1 cellular context compared by ENCODE assay signal in genomic region chr20:10478930-10479329, GRCh38.
TF ChIP-seq lines count a peak whose summit lies in the region.

No MANE protein-coding gene starts in this region.

TF ChIP-seq in H1, 55 proteins besides CTCF, POLR2A, EP300 and RAD21:
- TF ChIP-seq SIRT6 (IDR thresholded peaks at IDR 0.05; ENCODE audit: low read length): no peak
- no peak for TF ChIP-seq NANOG (IDR thresholded peaks at IDR 0.05; ENCODE audit: insufficient read depth, low read depth, low read length, poor library complexity, severe bottlenecking)
- TF ChIP-seq ASH2L (IDR thresholded peaks at IDR 0.05; ENCODE audit: low read length): no peak
- TF ChIP-seq HDAC6 (IDR thresholded peaks at IDR 0.05; ENCODE audit: low read depth, low read length): no peak
- no peak for TF ChIP-seq CBX5 (IDR thresholded peaks at IDR 0.05; ENCODE audit: low read depth, low read length)
- no peak for TF ChIP-seq ATF2 (IDR thresholded peaks at IDR 0.05; ENCODE audit: low read length)
- no peak for TF ChIP-seq MAFK (IDR thresholded peaks at IDR 0.05; ENCODE audit: low read depth, low read length)
